8 cellular contexts compared by ENCODE assay signal in genomic region chr3:172102123-172102882, GRCh38.
A peak's percentile ranks its signal among the peaks of the same experiment; 100 is the strongest.
DNase-seq lines count a peak whose midpoint lies in the region; ATAC-seq and TF ChIP-seq lines count a peak whose summit lies in the region.

No MANE protein-coding gene starts in this region.

- TF ChIP-seq POLR2A in IMR-90 (IDR thresholded peaks at IDR 0.05; ENCODE audit: low read depth, low read length) (no peak), prostate gland (IDR thresholded peaks at IDR 0.05) (no peak)

- 0 out of 2 replicates have a peak overlapping the region, but pooled peaks have one; percentile 16 for H3K14ac ChIP-seq in IMR-90 (replicated peaks; ENCODE audit: low read depth, low read length)

- H2BK15ac ChIP-seq in IMR-90 (ENCODE audit: low read depth, low read length) = no peak overlapping the region

- H3K79me1 ChIP-seq in IMR-90 (ENCODE audit: low read depth in 1 of 2, low read length in 2 of 2) = peaks cover 11 to 77% of the 10 kb centered on the region in 2 experiments; a peak in 3 of 4 replicates

- peak overlapping the region; percentile 81 for H3K27ac Mint-ChIP-seq in activated T-cell treated with anti-CD3 and anti-CD28 coated beads, Interleukin-2, amount 50 U/mL, for 72 hours

- TF ChIP-seq CTCF in IMR-90 (conservative IDR thresholded peaks at IDR 0.05; ENCODE audit: low read depth, low read length) = no peak
- no peak for TF ChIP-seq CTCF in neutrophil (IDR thresholded peaks at IDR 0.05)
- TF ChIP-seq CTCF in prostate gland (IDR thresholded peaks at IDR 0.05) = no peak

- POLR2A ChIA-PET in IMR-90 (lab: Charles Lee; ENCODE audit: unreplicated experiment) = interaction anchor here (0.7 kb wide), 1 partner anchor 18 kb away, joined by 8 read pairs; no protein-coding TSS in a partner anchor

- intact Hi-C loops in IMR-90 (cut with micrococcal nuclease) (no loop called here), prostate gland (cut with DNase I) (no loop called here)

- ATAC-seq in GM18909 (IDR thresholded peaks at IDR 0.05; ENCODE audit: poor library complexity, unreplicated experiment) (peak; percentile 41), IMR-90 (ENCODE audit: low read depth) (no peak)
- peak in 1 of 2 donors; percentile 22 for ATAC-seq in activated T-cell treated with anti-CD3 and anti-CD28 coated beads, Interleukin-2, amount 50 U/mL, for 72 hours (replicated peaks in 1 of 2)

- H4K20me1 ChIP-seq in IMR-90 (ENCODE audit: insufficient read depth, low read length) = peaks cover 94% of the 10 kb centered on the region

- peaks cover 73% of the 10 kb centered on the region for H3K4me1 Mint-ChIP-seq in activated T-cell treated with anti-CD3 and anti-CD28 coated beads, Interleukin-2, amount 50 U/mL, for 72 hours (ENCODE audit: low read depth)

- peaks cover 16% of the 10 kb centered on the region for H3K4me1 ChIP-seq in IMR-90 (ENCODE audit: control insufficient read depth, insufficient read depth, low read length)
- H3K4me1 ChIP-seq in neutrophil (ENCODE audit: control insufficient read depth in 1 of 2, insufficient read depth in 1 of 2, low read depth in 1 of 2, low read length in 1 of 2) = peaks cover 63 to 71% of the 10 kb centered on the region in 2 experiments
- peaks cover 6% of the 10 kb centered on the region for H3K4me1 ChIP-seq in prostate gland (replicated peaks)

- CTCF ChIA-PET in IMR-90 (lab: Yijun Ruan, JAX) = interaction anchor here (1.4 kb wide), 1 partner anchor 330 kb away, joined by 5 read pairs; no protein-coding TSS in a partner anchor

- no peak overlapping the region for H4K5ac ChIP-seq in IMR-90 (ENCODE audit: low read depth, low read length)

- H3K36me3 ChIP-seq in IMR-90 (ENCODE audit: control insufficient read depth, insufficient read depth, low read length) (peaks cover 2% of the 10 kb centered on the region; the same call in 1 of the 2 replicates), neutrophil (no peaks in the 10 kb centered on the region), prostate gland (no peaks in the 10 kb centered on the region)

- no peak overlapping the region for H3K18ac ChIP-seq in IMR-90 (ENCODE audit: low read depth, low read length)

- H2AFZ ChIP-seq in IMR-90 (replicated peaks; ENCODE audit: low read length, poor library complexity) = no peak overlapping the region

- H3K4me3 ChIP-seq in IMR-90 (ENCODE audit: insufficient read depth, low read depth, low read length) (no peak overlapping the region), neutrophil (ENCODE audit: low read depth in 1 of 2, low read length in 1 of 2) (peak overlapping the region; percentile 8 to 20), prostate gland (no peak overlapping the region)

- no TSS peak for BruUV-seq in IMR-90 (replicated peaks; lab: Mats Ljungman, UMichigan)

- dilution Hi-C loops in IMR-90 (cut with HindIII; ENCODE audit: low sequenced_read_pairs, unreplicated experiment) = no loop called here

- H2BK20ac ChIP-seq in IMR-90 (ENCODE audit: low read depth, low read length) = no peak overlapping the region

- H3K27ac ChIP-seq in IMR-90 (ENCODE audit: insufficient read depth, low read length) (no peak overlapping the region), neutrophil (peak overlapping the region; percentile 78), prostate gland (no peak overlapping the region)

- no peaks in the 10 kb centered on the region for H3K27me3 ChIP-seq in IMR-90 (ENCODE audit: control insufficient read depth, insufficient read depth, low read length)
- no peaks in the 10 kb centered on the region for H3K27me3 ChIP-seq in neutrophil
- H3K27me3 ChIP-seq in prostate gland (replicated peaks; ENCODE audit: insufficient read depth) = no peaks in the 10 kb centered on the region

- H2BK120ac ChIP-seq in IMR-90 (ENCODE audit: low read depth, low read length) = no peak overlapping the region

- no peaks in the 10 kb centered on the region for H3K9me3 Mint-ChIP-seq in activated T-cell treated with anti-CD3 and anti-CD28 coated beads, Interleukin-2, amount 50 U/mL, for 72 hours

- no peak for DNase-seq in IMR-90
- peak; percentile 33 to 40 for DNase-seq in activated T-cell treated with anti-CD3 and anti-CD28 coated beads, Interleukin-2, amount 50 U/mL, for 72 hours
- DNase-seq in D341Med (ENCODE audit: low spot score) = no peak
- no peak for DNase-seq in iPS-NIHi7 (ENCODE audit: extremely low spot score)
- DNase-seq in SHP77 treated with DMSO at 0.1 percent for 48 hours (lab: John Stamatoyannopoulos, UW) = no peak
- DNase-seq in prostate gland (ENCODE audit: low spot score) = no peak

- in situ Hi-C loops in IMR-90 (cut with MboI; ENCODE audit: low sequenced_read_pairs) = no loop called here

- no peak overlapping the region; a peak in 1 of 4 replicates for H4K8ac ChIP-seq in IMR-90 (ENCODE audit: low read depth in 2 of 2, low read length in 2 of 2)

- H3K36me3 Mint-ChIP-seq in activated T-cell treated with anti-CD3 and anti-CD28 coated beads, Interleukin-2, amount 50 U/mL, for 72 hours (ENCODE audit: insufficient read depth in 2 of 2) = no peaks in the 10 kb centered on the region

- no peak for TF ChIP-seq RAD21 in IMR-90 (IDR thresholded peaks at IDR 0.05; ENCODE audit: low read length)

- H3K56ac ChIP-seq in IMR-90 (ENCODE audit: extremely low read depth, insufficient read depth, low read length) = no peak overlapping the region

- H3K9me3 ChIP-seq in IMR-90 (ENCODE audit: control insufficient read depth, insufficient read depth, low read length) = no peaks in the 10 kb centered on the region
- no peaks in the 10 kb centered on the region for H3K9me3 ChIP-seq in neutrophil
- no peaks in the 10 kb centered on the region for H3K9me3 ChIP-seq in prostate gland

- H3K4me3 Mint-ChIP-seq in activated T-cell treated with anti-CD3 and anti-CD28 coated beads, Interleukin-2, amount 50 U/mL, for 72 hours = peak overlapping the region; percentile 38 to 86

- H4K91ac ChIP-seq in IMR-90 (ENCODE audit: insufficient read depth, low read depth, low read length) = no peak overlapping the region

- peaks cover 24% of the 10 kb centered on the region for H3K9me1 ChIP-seq in IMR-90 (ENCODE audit: insufficient read depth, low read length)

- H2AK9ac ChIP-seq in IMR-90 (replicated peaks; ENCODE audit: low read depth, low read length, poor library complexity) = no peak overlapping the region

- no peak overlapping the region for H3K4ac ChIP-seq in IMR-90 (ENCODE audit: low read depth, low read length)

- no CpG with 5 or more reads among the region's 5 CpGs for WGBS in IMR-90 (ENCODE audit: extremely low coverage in 2 of 2, insufficient read length in 1 of 2), 2 experiments
- 71% methylated on average over 5 of the region's 5 CpGs for WGBS in prostate gland

- no peak overlapping the region for H2AK5ac ChIP-seq in IMR-90 (ENCODE audit: low read depth, low read length)

- no peak overlapping the region for H3K4me2 ChIP-seq in IMR-90 (ENCODE audit: low read depth, low read length)

- peak overlapping the region; percentile 16 for H2BK5ac ChIP-seq in IMR-90 (ENCODE audit: low read depth, low read length, poor library complexity, severe bottlenecking)

- no peaks in the 10 kb centered on the region for H3K27me3 Mint-ChIP-seq in activated T-cell treated with anti-CD3 and anti-CD28 coated beads, Interleukin-2, amount 50 U/mL, for 72 hours (ENCODE audit: low read depth)

- H3K9ac ChIP-seq in IMR-90 (ENCODE audit: low read depth, low read length) = no peak overlapping the region

- no peak overlapping the region for H3K23ac ChIP-seq in IMR-90 (ENCODE audit: low read depth, low read length)

TF ChIP-seq in IMR-90, 13 proteins besides CTCF, POLR2A, EP300 and RAD21:
- TF ChIP-seq MAFK (IDR thresholded peaks at IDR 0.05; ENCODE audit: low read depth, low read length) = no peak
- no peak for TF ChIP-seq RFX5 (IDR thresholded peaks at IDR 0.05; ENCODE audit: low read depth, low read length)
- TF ChIP-seq USF2 (IDR thresholded peaks at IDR 0.05; ENCODE audit: low read depth, low read length) = no peak
- no peak for TF ChIP-seq CEBPB (IDR thresholded peaks at IDR 0.05; ENCODE audit: low read depth, low read length)
- TF ChIP-seq RCOR1 (IDR thresholded peaks at IDR 0.05; ENCODE audit: insufficient replicate concordance, low read length) = no peak
- no peak for TF ChIP-seq BHLHE40 (IDR thresholded peaks at IDR 0.05; ENCODE audit: low read depth, low read length)

Comparison
In these comparisons a context has a peak if more than half of its experiments do, and no peak if none do; other contexts are left out.
1. DNase-seq: peak in activated T-cell treated with anti-CD3 and anti-CD28 coated beads, Interleukin-2, amount 50 U/mL, for 72 hours (2 of 2); none in IMR-90 (single experiment), D341Med (single experiment), iPS-NIHi7 (single experiment), SHP77 treated with DMSO at 0.1 percent for 48 hours (single experiment) and prostate gland (single experiment).
2. H3K4me3 ChIP-seq: peak in neutrophil (2 of 2); none in IMR-90 (single experiment) and prostate gland (0 of 2).